ENCODE assay signal across 17 cellular contexts in the genomic region with DNA sequence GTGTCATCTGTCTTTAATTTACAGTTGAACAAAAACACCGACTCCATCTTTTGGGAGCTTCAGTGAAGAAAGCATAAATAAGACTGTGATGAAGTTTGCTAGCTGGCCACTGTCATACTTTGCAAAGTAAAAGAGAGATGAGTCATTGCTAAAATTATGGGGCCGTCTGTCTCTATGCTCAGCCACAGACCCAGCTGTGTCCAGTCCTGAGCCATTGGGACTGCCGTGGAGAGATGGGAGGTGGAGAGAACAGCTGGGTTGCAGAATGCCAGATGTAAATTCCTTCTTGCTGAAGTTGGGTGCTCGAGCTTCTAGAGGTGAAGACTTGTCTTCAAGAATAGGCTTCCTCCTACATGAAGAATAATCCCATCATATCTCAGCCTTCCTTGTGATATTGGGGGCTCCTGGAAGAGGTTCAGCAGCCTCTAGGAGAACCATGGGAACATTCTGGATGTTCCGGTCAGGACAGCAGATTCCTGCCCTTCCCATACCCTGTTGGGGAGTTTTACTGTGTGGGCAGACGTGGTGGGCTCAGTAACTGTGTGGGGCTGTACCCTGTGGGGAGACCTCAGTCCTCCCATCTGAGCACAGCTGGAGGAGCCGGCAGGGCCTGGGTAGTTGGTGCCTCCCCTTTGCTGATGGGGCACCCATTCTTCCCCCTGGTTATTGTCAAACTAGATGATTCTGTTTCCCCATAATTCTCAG.
DNase-seq lines count a peak whose midpoint lies in the region; ATAC-seq and FAIRE-seq lines count a peak whose summit lies in the region.
"Had no signal": no experiment of that assay in that cellular context is flagged by ENCODE, and none has a peak within 500 bp of the region (broad histone marks: within the 10 kb centered on the region; RNA-seq: fewer than 3 reads in every experiment).

No MANE protein-coding gene starts in this region.

- H3K4me1 ChIP-seq in rectal smooth muscle tissue (ENCODE audit: control insufficient read depth, insufficient read depth, low read length) = peaks cover 17% of the 10 kb centered on the region

- H3K27ac ChIP-seq in rectal smooth muscle tissue (ENCODE audit: low read depth, low read length) = peak overlapping the region; percentile 58
- H3K27ac ChIP-seq: epithelial cell of prostate, thoracic aorta had no signal

- no peaks in the 10 kb centered on the region for H3K27me3 ChIP-seq in rectal smooth muscle tissue (ENCODE audit: control insufficient read depth, insufficient read depth, low read length)

- ATAC-seq in activated CD4-positive, alpha-beta T cell treated with anti-CD3 and anti-CD28 coated beads for 36 hours = no peak
- peak; percentile 39 for ATAC-seq in HG03039 (IDR thresholded peaks at IDR 0.05; ENCODE audit: unreplicated experiment)
- ATAC-seq: left lobe of liver, PC-3 had no signal

- H3K27me3 Mint-ChIP-seq in activated CD4-positive, alpha-beta T cell treated with anti-CD3 and anti-CD28 coated beads for 36 hours = no peaks in the 10 kb centered on the region
- H3K27me3 Mint-ChIP-seq: activated naive CD8-positive, alpha-beta T cell had no signal

- FAIRE-seq in endometrium (lab: Jason Lieb, UNC) = peak; percentile 61
- FAIRE-seq: A204.1 had no signal

- no peak overlapping the region for H3K9ac ChIP-seq in rectal smooth muscle tissue (ENCODE audit: low read length)

- H3K36me3 ChIP-seq in rectal smooth muscle tissue (ENCODE audit: control insufficient read depth, insufficient read depth, low read length) = no peaks in the 10 kb centered on the region
- H3K36me3 ChIP-seq: thoracic aorta had no signal

- intact Hi-C loops in activated CD4-positive, alpha-beta T cell treated with anti-CD3 and anti-CD28 coated beads for 36 hours (cut with DNase I, micrococcal nuclease) = loop anchor here (1.0 to 5.0 kb wide), 5 partner anchors 72 to 148 kb away; partner anchors contain the start of gene LDLRAD4 (in 1 of the 2)

- H3K27ac Mint-ChIP-seq in activated CD4-positive, alpha-beta T cell treated with anti-CD3 and anti-CD28 coated beads for 36 hours = peak overlapping the region; percentile 48
- H3K27ac Mint-ChIP-seq: activated naive CD8-positive, alpha-beta T cell had no signal

- POLR2A ChIA-PET in activated CD4-positive, alpha-beta T cell treated with anti-CD3 and anti-CD28 coated beads for 36 hours (lab: Charles Lee) = interaction anchor here (0.6 to 1.3 kb wide), 3 partner anchors 9 to 138 kb away, joined by 3 read pairs; no protein-coding TSS in a partner anchor

- no peaks in the 10 kb centered on the region for H3K36me3 Mint-ChIP-seq in activated CD4-positive, alpha-beta T cell treated with anti-CD3 and anti-CD28 coated beads for 36 hours (ENCODE audit: low read depth)

- no peaks in the 10 kb centered on the region for H3K9me3 Mint-ChIP-seq in activated CD4-positive, alpha-beta T cell treated with anti-CD3 and anti-CD28 coated beads for 36 hours (ENCODE audit: low read depth)

- H3K4me1 Mint-ChIP-seq in activated CD4-positive, alpha-beta T cell treated with anti-CD3 and anti-CD28 coated beads for 36 hours = peaks cover 51% of the 10 kb centered on the region

- no peak for DNase-seq in activated CD4-positive, alpha-beta T cell treated with anti-CD3 and anti-CD28 coated beads for 36 hours
- DNase-seq in activated CD4-positive, alpha-beta T cell treated with anti-CD3 and anti-CD28 coated beads, Interleukin-2, amount 50 U/mL, for 4 hours = no peak
- DNase-seq in COLO668 (lab: John Stamatoyannopoulos, UW; ENCODE audit: unreplicated experiment) (no peak), DMS153 treated with DMSO at 0.1 percent for 48 hours (lab: John Stamatoyannopoulos, UW; ENCODE audit: unreplicated experiment) (no peak), dedifferentiated amniotic fluid mesenchymal stem cell (ENCODE audit: extremely low spot score) (no peak)
- DNase-seq: activated CD4-positive, alpha-beta T cell treated with anti-CD3 and anti-CD28 coated beads, Interleukin-2, amount 50 U/mL, for 48 hours; hypothalamus; NCI-H1105; PC-3 had no signal

- CTCF ChIA-PET in activated CD4-positive, alpha-beta T cell treated with anti-CD3 and anti-CD28 coated beads for 36 hours (lab: Charles Lee) = interaction anchor here (1.3 to 3.9 kb wide), 4 partner anchors 11 to 73 kb away, joined by 4 to 20 read pairs (median 10); partner anchors contain the start of gene LDLRAD4

- H3K4me3 ChIP-seq in rectal smooth muscle tissue (ENCODE audit: low read length) = no peak overlapping the region
- H3K4me3 ChIP-seq: thoracic aorta had no signal

- H3K4me3 Mint-ChIP-seq in activated CD4-positive, alpha-beta T cell treated with anti-CD3 and anti-CD28 coated beads for 36 hours = no peak overlapping the region
- H3K4me3 Mint-ChIP-seq: activated naive CD8-positive, alpha-beta T cell had no signal
